Comparison of ENCODE assay signal across 19 cellular contexts in the genomic region with DNA sequence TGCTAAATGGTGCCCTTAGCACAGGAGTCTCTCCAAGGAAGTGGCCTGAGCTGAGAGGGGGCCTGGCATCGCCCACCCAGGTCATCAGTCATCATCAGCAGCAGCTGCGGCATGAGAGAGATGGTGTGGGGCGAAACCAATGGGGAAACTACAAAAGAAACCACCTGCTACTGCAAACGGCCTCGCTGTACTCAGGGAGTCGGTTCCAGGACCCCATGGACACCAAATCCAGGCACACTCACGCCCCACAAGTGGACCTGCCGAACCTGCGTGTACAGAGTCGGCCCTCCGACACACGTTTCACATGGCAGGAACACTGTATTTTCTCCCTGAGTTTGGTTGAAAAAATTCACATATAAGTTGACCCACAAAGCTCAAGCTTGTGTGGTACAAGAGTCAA.
"Had no signal": no experiment of that assay in that cellular context is flagged by ENCODE, and none has a peak within 500 bp of the region (broad histone marks: within the 10 kb centered on the region; RNA-seq: fewer than 3 reads in every experiment).

No MANE protein-coding gene starts in this region.

- H3K36me3 ChIP-seq: breast epithelium, gastrocnemius medialis, heart right ventricle, neural progenitor cell, prostate gland, thyroid gland, uterus had no signal

- H3K4me2 ChIP-seq: neural progenitor cell had no signal

- H3K4me1 ChIP-seq: prostate gland had no signal

- H3K9ac ChIP-seq: neural progenitor cell had no signal

- ATAC-seq: activated T-cell treated with anti-CD3 and anti-CD28 coated beads, Interleukin-2, amount 50 U/mL, for 72 hours; naive thymus-derived CD4-positive, alpha-beta T cell; T-helper 17 cell had no signal

- H3K27me3 ChIP-seq: breast epithelium, gastrocnemius medialis, heart right ventricle, neural progenitor cell, thyroid gland, uterus had no signal

- H2AFZ ChIP-seq: neural progenitor cell had no signal

- H3K4me3 ChIP-seq: lung, neural progenitor cell, prostate gland, thyroid gland had no signal

- H3K27ac ChIP-seq: coronary artery, gastrocnemius medialis, neural progenitor cell, thyroid gland had no signal

- H3K9me3 ChIP-seq: breast epithelium, gastrocnemius medialis, heart right ventricle, prostate gland, thyroid gland, uterus had no signal

- DNase-seq: activated CD4-positive, alpha-beta T cell treated with anti-CD3 and anti-CD28 coated beads for 1 hour; activated CD8-positive, alpha-beta memory T cell treated with anti-CD3 and anti-CD28 coated beads for 24 hours; activated CD8-positive, alpha-beta memory T cell treated with anti-CD3 and anti-CD28 coated beads, Interleukin-2, amount 50 U/mL, for 48 hours; activated effector memory CD4-positive, alpha-beta T cell treated with anti-CD3 and anti-CD28 coated beads, Interleukin-2, amount 50 U/mL, for 16 hours; activated naive CD4-positive, alpha-beta T cell treated with anti-CD3 and anti-CD28 coated beads, Interleukin-2, amount 50 U/mL, for 16 hours; activated T-cell treated with anti-CD3 and anti-CD28 coated beads, Interleukin-2, amount 50 U/mL, for 72 hours; aorta; heart right ventricle; naive thymus-derived CD4-positive, alpha-beta T cell; stimulated activated naive CD4-positive, alpha-beta T cell; T-helper 17 cell; thyroid gland; uterus had no signal
